23 cellular contexts compared by ENCODE assay signal in the genomic region with DNA sequence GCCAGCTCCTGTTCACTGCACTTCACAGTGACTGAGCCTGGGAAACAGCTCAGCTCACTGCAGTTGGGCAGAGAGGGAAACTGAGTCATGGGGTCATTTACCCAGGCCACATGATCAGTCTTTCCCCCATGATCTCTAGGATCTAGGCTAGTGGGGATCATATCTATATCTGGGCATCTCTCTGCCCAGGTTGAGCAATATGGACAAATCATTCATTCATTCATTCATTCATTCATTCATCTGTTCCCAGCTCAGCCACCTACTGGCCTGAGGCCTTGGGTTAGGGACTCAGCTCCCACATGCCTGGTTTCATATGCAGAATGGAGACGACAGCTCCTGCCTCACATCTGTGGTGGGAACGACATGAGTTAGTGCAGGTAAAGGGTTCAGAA. TPM values are rescaled to one million over a fixed set of nuclear protein-coding genes. Genes with fewer than 3 reads are reported as not detected.
DNase-seq lines count a peak whose midpoint lies in the region; ATAC-seq, FAIRE-seq and TF ChIP-seq lines count a peak whose summit lies in the region.
"Had no signal": no experiment of that assay in that cellular context is flagged by ENCODE, and none has a peak within 500 bp of the region (broad histone marks: within the 10 kb centered on the region; RNA-seq: fewer than 3 reads in every experiment).

No MANE protein-coding gene starts in this region.

- H3K9me3 Mint-ChIP-seq in activated CD8-positive, alpha-beta memory T cell treated with anti-CD3 and anti-CD28 coated beads, Interleukin-2, amount 10 ng/mL, durations not matched to agents 7 days and 5 days (ENCODE audit: low read depth), result no peaks in the 10 kb centered on the region
- no peaks in the 10 kb centered on the region for H3K9me3 Mint-ChIP-seq in activated T-helper 17 cell treated with anti-CD3 and anti-CD28 coated beads, Interleukin-2, amount 50 U/mL, for 72 hours
- H3K9me3 Mint-ChIP-seq: CD8-positive, alpha-beta T cell; HFFc6 had no signal

- RAD21 ChIA-PET in GM12878 (lab: Charles Lee; ENCODE audit: unreplicated experiment), result interaction anchor here (1.3 kb wide), 1 partner anchor 309 kb away, joined by 8 read pairs; no protein-coding TSS in a partner anchor

- H3K36me3 ChIP-seq in GM12878 (ENCODE audit: control insufficient read depth in 2 of 2, insufficient read depth in 2 of 2, low read length in 1 of 2), result no peaks in the 10 kb centered on the region
- H3K36me3 ChIP-seq in hepatocyte (replicated peaks; ENCODE audit: insufficient read depth, low read depth), result no peaks in the 10 kb centered on the region
- H3K36me3 ChIP-seq: BLaER1 had no signal

- TF ChIP-seq CTCF in GM12878 (IDR thresholded peaks at IDR 0.05 in 2 of 3, conservative IDR thresholded peaks at IDR 0.05 in 1 of 3; ENCODE audit: control insufficient read depth in 2 of 3, extremely low read depth in 1 of 3, insufficient read depth in 1 of 3, low read depth in 3 of 3, low read length in 3 of 3) (no peak), hepatocyte (IDR thresholded peaks at IDR 0.05; ENCODE audit: poor library complexity) (no peak)

- H3K4me3 Mint-ChIP-seq in activated CD8-positive, alpha-beta memory T cell treated with anti-CD3 and anti-CD28 coated beads, Interleukin-2, amount 10 ng/mL, durations not matched to agents 7 days and 5 days, result no peak overlapping the region
- no peak overlapping the region for H3K4me3 Mint-ChIP-seq in activated T-helper 17 cell treated with anti-CD3 and anti-CD28 coated beads, Interleukin-2, amount 50 U/mL, for 72 hours
- H3K4me3 Mint-ChIP-seq: CD14-positive monocyte; CD8-positive, alpha-beta T cell; HFFc6 had no signal

- H3K9ac ChIP-seq in GM12878 (ENCODE audit: control insufficient read depth, insufficient read depth, low read length), result no peak overlapping the region
- H3K9ac ChIP-seq: BLaER1, KMS-11 had no signal

- 61% methylated on average over 2 of the region's 2 CpGs for WGBS in GM12878 (ENCODE audit: insufficient coverage, insufficient replicate concordance, low lambda C conversion rate, missing lambda C conversion rate)
- 83% methylated on average over 2 of the region's 2 CpGs for WGBS in hepatocyte (ENCODE audit: low lambda C conversion rate, missing lambda C conversion rate)

- intact Hi-C loops in GM12878 (cut with micrococcal nuclease; ENCODE audit: unreplicated experiment), result loop anchor here (5.0 kb wide), 1 partner anchor 450 kb away; no protein-coding TSS in a partner anchor

- no peak overlapping the region for H2AFZ ChIP-seq in GM12878 (ENCODE audit: control insufficient read depth, low read depth, low read length)
- H2AFZ ChIP-seq in hepatocyte, result no peak overlapping the region

- H3K36me3 Mint-ChIP-seq in activated CD8-positive, alpha-beta memory T cell treated with anti-CD3 and anti-CD28 coated beads, Interleukin-2, amount 10 ng/mL, durations not matched to agents 7 days and 5 days, result no peaks in the 10 kb centered on the region
- no peaks in the 10 kb centered on the region for H3K36me3 Mint-ChIP-seq in activated T-helper 17 cell treated with anti-CD3 and anti-CD28 coated beads, Interleukin-2, amount 50 U/mL, for 72 hours (ENCODE audit: low read depth)
- H3K36me3 Mint-ChIP-seq: CD14-positive monocyte; CD8-positive, alpha-beta T cell had no signal

- TF ChIP-seq RAD21 in GM12878 (IDR thresholded peaks at IDR 0.05; ENCODE audit: insufficient read depth, low read depth, low read length), result no peak

- no peak overlapping the region for H3K27ac ChIP-seq in GM12878 (ENCODE audit: control insufficient read depth, insufficient read depth)
- H3K27ac ChIP-seq in hepatocyte, result no peak overlapping the region
- H3K27ac ChIP-seq: 22Rv1, BLaER1, KMS-11 had no signal

- no peaks in the 10 kb centered on the region for H3K27me3 Mint-ChIP-seq in activated CD8-positive, alpha-beta memory T cell treated with anti-CD3 and anti-CD28 coated beads, Interleukin-2, amount 10 ng/mL, durations not matched to agents 7 days and 5 days
- peaks cover 10% of the 10 kb centered on the region for H3K27me3 Mint-ChIP-seq in activated T-helper 17 cell treated with anti-CD3 and anti-CD28 coated beads, Interleukin-2, amount 50 U/mL, for 72 hours

- H3K4me1 Mint-ChIP-seq in activated CD8-positive, alpha-beta memory T cell treated with anti-CD3 and anti-CD28 coated beads, Interleukin-2, amount 10 ng/mL, durations not matched to agents 7 days and 5 days, result no peaks in the 10 kb centered on the region
- H3K4me1 Mint-ChIP-seq in activated T-helper 17 cell treated with anti-CD3 and anti-CD28 coated beads, Interleukin-2, amount 50 U/mL, for 72 hours, result no peaks in the 10 kb centered on the region
- H3K4me1 Mint-ChIP-seq: CD14-positive monocyte had no signal

- H3K27me3 ChIP-seq in GM12878 (replicated peaks in 1 of 2; ENCODE audit: control insufficient read depth in 2 of 2, insufficient read depth in 2 of 2, low read length in 1 of 2), result no peaks in the 10 kb centered on the region
- peaks cover 10% of the 10 kb centered on the region for H3K27me3 ChIP-seq in hepatocyte
- H3K27me3 ChIP-seq: BLaER1 had no signal

- in situ Hi-C loops in GM12878 (cut with MboI), result no loop called here

- no peak for TF ChIP-seq EP300 in GM12878 (IDR thresholded peaks at IDR 0.05; ENCODE audit: borderline replicate concordance in 1 of 2, control insufficient read depth in 1 of 2, low read depth in 2 of 2, low read length in 2 of 2)

- no peak for ATAC-seq in activated CD8-positive, alpha-beta memory T cell treated with anti-CD3 and anti-CD28 coated beads, Interleukin-2, amount 10 ng/mL, durations not matched to agents 7 days and 5 days
- no peak for ATAC-seq in GM12878
- ATAC-seq in activated T-helper 17 cell treated with anti-CD3 and anti-CD28 coated beads, Interleukin-2, amount 50 U/mL, for 72 hours (replicated peaks), result no peak
- no peak for ATAC-seq in HG03196 (IDR thresholded peaks at IDR 0.05; ENCODE audit: unreplicated experiment)
- ATAC-seq in GM19455 (IDR thresholded peaks at IDR 0.05; ENCODE audit: unreplicated experiment), result no peak
- ATAC-seq: CD8-positive, alpha-beta T cell had no signal

- H3K27ac Mint-ChIP-seq in activated CD8-positive, alpha-beta memory T cell treated with anti-CD3 and anti-CD28 coated beads, Interleukin-2, amount 10 ng/mL, durations not matched to agents 7 days and 5 days, result no peak overlapping the region
- no peak overlapping the region for H3K27ac Mint-ChIP-seq in activated T-helper 17 cell treated with anti-CD3 and anti-CD28 coated beads, Interleukin-2, amount 50 U/mL, for 72 hours
- H3K27ac Mint-ChIP-seq: CD8-positive, alpha-beta T cell; HFFc6 had no signal

- POLR2A ChIA-PET in GM12878 (lab: Charles Lee), result no interaction called here

- no peaks in the 10 kb centered on the region for H3K9me3 ChIP-seq in GM12878 (replicated peaks; ENCODE audit: control insufficient read depth, insufficient read depth, low read length)
- H3K9me3 ChIP-seq in hepatocyte (ENCODE audit: low read depth), result no peaks in the 10 kb centered on the region
- H3K9me3 ChIP-seq: BLaER1 had no signal

- no peaks in the 10 kb centered on the region for H4K20me1 ChIP-seq in GM12878 (ENCODE audit: control insufficient read depth, insufficient read depth)
- no peaks in the 10 kb centered on the region for H4K20me1 ChIP-seq in hepatocyte (ENCODE audit: insufficient read depth, poor library complexity, severe bottlenecking)
- H4K20me1 ChIP-seq: BLaER1 had no signal

- H3K79me2 ChIP-seq in GM12878 (ENCODE audit: control insufficient read depth, insufficient read depth, low read length), result no peaks in the 10 kb centered on the region
- no peaks in the 10 kb centered on the region for H3K79me2 ChIP-seq in hepatocyte

- FAIRE-seq in GM12891 (lab: Jason Lieb, UNC), result no peak
- FAIRE-seq in GM12878 (lab: Jason Lieb, UNC), result no peak
- FAIRE-seq: GM12892, GM18507 had no signal

- DNase-seq in activated CD8-positive, alpha-beta memory T cell treated with anti-CD3 and anti-CD28 coated beads, Interleukin-2, amount 10 ng/mL, durations not matched to agents 7 days and 5 days, result peak; percentile 23
- no peak for DNase-seq in activated CD8-positive, alpha-beta memory T cell treated with anti-CD3 and anti-CD28 coated beads for 24 hours
- DNase-seq in GM12891 (ENCODE audit: insufficient read length, low spot score) (peak; percentile 2), GM12878 (ENCODE audit: low read depth, low spot score) (no peak), hepatocyte (ENCODE audit: low spot score) (peak; percentile 2)
- DNase-seq: Calu3, DMS79 treated with DMSO at 0.1 percent for 48 hours, GF-D8, GOT3, HCEC 1CT, HFFc6 had no signal

- no peaks in the 10 kb centered on the region for H3K4me1 ChIP-seq in GM12878 (ENCODE audit: control insufficient read depth, insufficient read depth, low read length)
- H3K4me1 ChIP-seq in hepatocyte (ENCODE audit: insufficient read depth), result no peaks in the 10 kb centered on the region

- H3K4me2 ChIP-seq in GM12878 (ENCODE audit: control insufficient read depth, insufficient read depth) (no peak overlapping the region), hepatocyte (no peak overlapping the region)
- H3K4me2 ChIP-seq: KMS-11 had no signal

- no peak for TF ChIP-seq POLR2A in GM12891 (IDR thresholded peaks at IDR 0.05; ENCODE audit: low read depth, low read length)
- TF ChIP-seq POLR2A in GM12878 (IDR thresholded peaks at IDR 0.05; ENCODE audit: low read depth, low read length), result no peak

- H3K9me2 ChIP-seq in hepatocyte (replicated peaks; ENCODE audit: insufficient read depth), result no peaks in the 10 kb centered on the region

- SMC1A ChIA-PET in GM12878 (lab: Charles Lee; ENCODE audit: uncharacterized antibody, unreplicated experiment), result interaction anchor here (1.2 kb wide), 1 partner anchor 309 kb away, joined by 6 read pairs; no protein-coding TSS in a partner anchor

- CTCF ChIA-PET in activated CD8-positive, alpha-beta memory T cell treated with anti-CD3 and anti-CD28 coated beads, Interleukin-2, amount 10 ng/mL, durations not matched to agents 7 days and 5 days (lab: Charles Lee), result interaction anchor here (1.2 to 1.8 kb wide), 4 partner anchors 12 to 310 kb away, joined by 3 to 18 read pairs (median 4); no protein-coding TSS in a partner anchor
- CTCF ChIA-PET in GM12878 (lab: Yijun Ruan, JAX), result interaction anchor here (0.6 to 1.6 kb wide), 4 partner anchors 11 to 628 kb away, joined by 3 to 11 read pairs (median 5); no protein-coding TSS in a partner anchor

- H3K4me3 ChIP-seq in GM12878 (no peak overlapping the region), hepatocyte (no peak overlapping the region)
- H3K4me3 ChIP-seq: BLaER1 had no signal

- BruUV-seq in GM12878 (replicated peaks; lab: Mats Ljungman, UMichigan), result no TSS peak

RNA-seq across cellular contexts. Expression of gene HMX1, which starts 45.3 kb away (rescaled TPM):
- total RNA-seq in activated CD8-positive, alpha-beta memory T cell treated with anti-CD3 and anti-CD28 coated beads, Interleukin-2, amount 10 ng/mL, durations not matched to agents 7 days and 5 days, result not detected
- polyA plus RNA-seq in GM12891 (2012; ENCODE audit: low read depth, missing spikeins), result not detected
- total RNA-seq in GM12878 (2013; cell fraction: nucleolus; rRNA removed), result not detected in 2 replicates
- total RNA-seq in GM12878 (2014; rRNA removed), result not detected in 2 replicates
- not detected in 2 replicates for total RNA-seq in GM12878 (2014; rRNA removed; fragmentation: Illumina TruSeq; extraction: Trizol)
- total RNA-seq in GM12878 (2021), result not detected in 2 replicates
- not detected for polyA plus RNA-seq in GM12878 (2011; ENCODE audit: low read depth)
- not detected in 2 replicates for polyA plus RNA-seq in GM12878 (2011; rRNA removed)
- not detected in 2 replicates for polyA plus RNA-seq in GM12878 (2011; cell fraction: cytosol; rRNA removed)
- not detected in 2 replicates for polyA plus RNA-seq in GM12878 (2011; cell fraction: nucleus; rRNA removed)
- polyA plus RNA-seq in GM12878 (2012), result not detected in 2 replicates
- not detected in 2 replicates for polyA plus RNA-seq in GM12878 (2014; fragmentation: Illumina TruSeq; extraction: Trizol)
- polyA plus RNA-seq in GM12878 (2014; fragmentation: Nextera tagmentation; extraction: Ambion mirVana), result not detected
- not detected in 2 replicates for polyA plus RNA-seq in GM12878 (2014; rRNA removed)
- not detected for polyA plus RNA-seq in GM12878 (2016; fragmentation: Nextera tagmentation; extraction: Ambion mirVana)
- polyA minus RNA-seq in GM12878 (2011; rRNA and poly(A)+ RNA removed), result not detected in 2 replicates
- not detected in 2 replicates for polyA minus RNA-seq in GM12878 (2011; cell fraction: cytosol; rRNA and poly(A)+ RNA removed)
- polyA minus RNA-seq in GM12878 (2011; cell fraction: nucleus; rRNA and poly(A)+ RNA removed), result not detected in 2 replicates
- not detected in 2 replicates for total RNA-seq in hepatocyte
- not detected in 2 replicates for polyA plus RNA-seq in hepatocyte
- total RNA-seq in activated T-helper 17 cell treated with anti-CD3 and anti-CD28 coated beads, Interleukin-2, amount 50 U/mL, for 72 hours, result not detected
- total RNA-seq: Calu3; CD8-positive, alpha-beta T cell; HFFc6; HT-29 had no signal
- polyA plus RNA-seq: AG04450, CD14-positive monocyte had no signal

Comparison
In these comparisons a context has a peak if more than half of its experiments do, and no peak if none do; other contexts are left out.
1. DNase-seq: peak in activated CD8-positive, alpha-beta memory T cell treated with anti-CD3 and anti-CD28 coated beads, Interleukin-2, amount 10 ng/mL, durations not matched to agents 7 days and 5 days (single experiment), GM12891 (single experiment) and hepatocyte (single experiment); none in activated CD8-positive, alpha-beta memory T cell treated with anti-CD3 and anti-CD28 coated beads for 24 hours (single experiment) and GM12878 (single experiment).